Comparison of ENCODE assay signal across 27 cellular contexts in genomic region chr6:3735029-3735605, GRCh38. TPM values are rescaled to one million over a fixed set of nuclear protein-coding genes. Genes with fewer than 3 reads are reported as not detected.
"Had no signal": no experiment of that assay in that cellular context is flagged by ENCODE, and none has a peak within 500 bp of the region (broad histone marks: within the 10 kb centered on the region; RNA-seq: fewer than 3 reads in every experiment).

No MANE protein-coding gene starts in this region.

- H3K4me3 Mint-ChIP-seq: immature natural killer cell; naive thymus-derived CD8-positive, alpha-beta T cell; nephron; stimulated activated naive B cell treated with anti-CD40 and anti-IgM and Interleukin-4, amounts not matched to agents 10 μg/mL and 1 μg/mL and 100 μg/mL, for 72 hours; stimulated activated naive CD8-positive, alpha-beta T cell treated with anti-CD3 and anti-CD28 coated beads, Interleukin-15, amount 100 ng/mL, for 72 hours had no signal

- H3K27ac ChIP-seq: left lung, lower lobe of right lung, ovary, right atrium auricular region, skin epidermis, thyroid gland, upper lobe of right lung had no signal

- H3K27ac Mint-ChIP-seq: immature natural killer cell; naive thymus-derived CD8-positive, alpha-beta T cell; nephron; progenitor cell of endocrine pancreas; stimulated activated naive B cell treated with anti-CD40 and anti-IgM and Interleukin-4, amounts not matched to agents 10 μg/mL and 1 μg/mL and 100 μg/mL, for 72 hours; stimulated activated naive CD8-positive, alpha-beta T cell treated with anti-CD3 and anti-CD28 coated beads, Interleukin-15, amount 100 ng/mL, for 72 hours had no signal

- ATAC-seq: left colon; left lung; lower lobe of right lung; naive thymus-derived CD8-positive, alpha-beta T cell; sciatic nerve; stimulated activated naive B cell treated with anti-CD40 and anti-IgM and Interleukin-4, amounts not matched to agents 10 μg/mL and 1 μg/mL and 100 μg/mL, for 72 hours; stimulated activated naive CD8-positive, alpha-beta T cell treated with anti-CD3 and anti-CD28 coated beads, Interleukin-15, amount 100 ng/mL, for 72 hours; upper lobe of right lung had no signal

- H3K9me3 Mint-ChIP-seq: immature natural killer cell; stimulated activated naive CD8-positive, alpha-beta T cell treated with anti-CD3 and anti-CD28 coated beads, Interleukin-15, amount 100 ng/mL, for 72 hours had no signal

- DNase-seq: hypothalamus; immature natural killer cell; kidney; left colon; left lung; lower lobe of right lung; mammary epithelial cell; mesenchymal stem cell; naive thymus-derived CD8-positive, alpha-beta T cell; ovary; stimulated activated CD4-positive, alpha-beta T cell treated with anti-CD3 and anti-CD28 coated beads, Interleukin-12 subunit alpha, Interleukin-12 subunit beta, amount 100 ng/mL, for 4 hours; stimulated activated CD4-positive, alpha-beta T cell treated with anti-CD3 and anti-CD28 coated beads, Interleukin-15, amount 100 ng/mL, for 24 hours; stimulated activated CD4-positive, alpha-beta T cell treated with anti-CD3 and anti-CD28 coated beads, Interleukin-2, amount 100 ng/mL, for 24 hours; stimulated activated CD4-positive, alpha-beta T cell treated with anti-CD3 and anti-CD28 coated beads, Interleukin-4, amount 100 ng/mL, for 1 hour; stimulated activated naive B cell treated with anti-CD40 and anti-IgM and Interleukin-4, amounts not matched to agents 10 μg/mL and 1 μg/mL and 100 μg/mL, for 72 hours; stimulated activated naive CD8-positive, alpha-beta T cell treated with anti-CD3 and anti-CD28 coated beads, Interleukin-15, amount 100 ng/mL, for 72 hours; substantia nigra; thyroid gland; trophoblast cell; upper lobe of right lung had no signal

- H3K9me3 ChIP-seq: ovary, thyroid gland, upper lobe of right lung had no signal

- H3K36me3 Mint-ChIP-seq: immature natural killer cell; naive thymus-derived CD8-positive, alpha-beta T cell had no signal

- FAIRE-seq: islet of Langerhans, kidney, urothelium cell line had no signal

- H3K27me3 ChIP-seq: left lung, ovary, right atrium auricular region, thyroid gland, upper lobe of right lung had no signal

- H3K4me1 Mint-ChIP-seq: immature natural killer cell had no signal

- H3K36me3 ChIP-seq: ovary had no signal

- H3K4me3 ChIP-seq: left lung, lower lobe of right lung, ovary, right atrium auricular region, skin epidermis, thyroid gland, upper lobe of right lung had no signal

RNA-seq across cellular contexts. Expression of gene PXDC1, which starts 16.4 kb away (rescaled TPM):
- polyA plus RNA-seq: immature natural killer cell; naive thymus-derived CD8-positive, alpha-beta T cell had no signal
